Comparison of ENCODE assay signal across 14 cellular contexts in genomic region chr6:167319856-167320733, GRCh38. TPM values are rescaled to one million over a fixed set of nuclear protein-coding genes. Genes with fewer than 3 reads are reported as not detected.
DNase-seq lines count a peak whose midpoint lies in the region; ATAC-seq, FAIRE-seq and TF ChIP-seq lines count a peak whose summit lies in the region.
"Not testable (repeated sequence)": the region's sequence is repeated elsewhere in the genome, so short reads cannot be mapped to it uniquely, and the experiment has no call there.
"Had no signal": no experiment of that assay in that cellular context is flagged by ENCODE, and none has a peak within 500 bp of the region (broad histone marks: within the 10 kb centered on the region; RNA-seq: fewer than 3 reads in every experiment).

No MANE protein-coding gene starts in this region.

- not testable (repeated sequence) for H3K9me3 ChIP-seq in RWPE2 (ENCODE audit: severe bottlenecking); K562 (replicated peaks; ENCODE audit: control insufficient read depth, insufficient read depth, low read depth, low read length); cardiac muscle cell (ENCODE audit: low read depth); mesodermal cell (ENCODE audit: control insufficient read depth, low read length)

- not testable (repeated sequence) for H3K27me3 ChIP-seq in RWPE2 (ENCODE audit: insufficient read depth, poor library complexity, severe bottlenecking); cardiac muscle cell
- H3K27me3 ChIP-seq in K562 (ENCODE audit: control insufficient read depth in 2 of 2, insufficient read depth in 2 of 2, low read length in 2 of 2): peaks cover 15 to 41% of the 10 kb centered on the region in 2 experiments; a peak in 4 of 5 replicates

- not testable (repeated sequence) for TF ChIP-seq RAD21 in K562 (CRISPR knock-in tag; conservative IDR thresholded peaks at IDR 0.05 in 1 of 2, IDR thresholded peaks at IDR 0.05 in 1 of 2)

- H3K4me3 Mint-ChIP-seq in Calu3 (ENCODE audit: low read depth, unreplicated experiment): not testable (repeated sequence)

- H3K36me3 ChIP-seq in RWPE2 (ENCODE audit: low read depth); K562 (ENCODE audit: control insufficient read depth, insufficient read depth, low read length); cardiac muscle cell; mesodermal cell (ENCODE audit: control insufficient read depth, insufficient read depth, low read length): not testable (repeated sequence)

- POLR2A ChIA-PET in K562 (lab: Yijun Ruan, JAX): not testable (repeated sequence)

- not testable (repeated sequence) for H3K9ac ChIP-seq in K562 (ENCODE audit: insufficient read depth in 1 of 2, low read depth in 2 of 2, low read length in 2 of 2)

- peak overlapping the region; percentile 33 for H3K27ac Mint-ChIP-seq in Calu3 (ENCODE audit: unreplicated experiment)

- not testable (repeated sequence) for H3K36me3 Mint-ChIP-seq in Calu3 (ENCODE audit: insufficient read depth, unreplicated experiment)

- CTCF ChIA-PET in Calu3 (lab: Charles Lee); K562 (lab: Yijun Ruan, JAX; ENCODE audit: low intra/inter-chr PET ratio): not testable (repeated sequence)

- not testable (repeated sequence) for TF ChIP-seq CTCF in Calu3 (IDR thresholded peaks at IDR 0.05; ENCODE audit: unreplicated experiment); RWPE2 (IDR thresholded peaks at IDR 0.05; ENCODE audit: poor library complexity, severe bottlenecking); K562 (IDR thresholded peaks at IDR 0.05 in 2 of 3, conservative IDR thresholded peaks at IDR 0.05 in 1 of 3; ENCODE audit: insufficient read depth in 2 of 3, low read depth in 1 of 3, low read length in 3 of 3); cardiac muscle cell (IDR thresholded peaks at IDR 0.05; ENCODE audit: low read depth, low read length)

- H3K9me1 ChIP-seq in K562 (ENCODE audit: control insufficient read depth, insufficient read depth, low read length): not testable (repeated sequence)

- in situ Hi-C loops in K562 (cut with MboI): loop anchor here (5.0 kb wide), 1 partner anchor 113 kb away; no protein-coding TSS in a partner anchor

- H3K27ac ChIP-seq in RWPE2 (ENCODE audit: poor library complexity, severe bottlenecking); K562 (ENCODE audit: extremely low read depth, low read depth, low read length): not testable (repeated sequence)
- peak overlapping the region; percentile 75 for H3K27ac ChIP-seq in cardiac muscle cell
- peak overlapping the region; percentile 78 for H3K27ac ChIP-seq in mesodermal cell (ENCODE audit: low read depth, low read length, severe bottlenecking)

- not testable (repeated sequence) for TF ChIP-seq POLR2A in K562 (conservative IDR thresholded peaks at IDR 0.05)

- H3K4me2 ChIP-seq in K562 (ENCODE audit: insufficient read depth, low read length): not testable (repeated sequence)

- H3K4me1 ChIP-seq in RWPE2 (ENCODE audit: insufficient read depth, poor library complexity, severe bottlenecking); K562 (replicated peaks in 1 of 2; ENCODE audit: control insufficient read depth in 2 of 2, insufficient read depth in 2 of 2, low read length in 2 of 2); cardiac muscle cell (ENCODE audit: low read depth); mesodermal cell (ENCODE audit: control insufficient read depth, insufficient read depth, low read length, poor library complexity, severe bottlenecking): not testable (repeated sequence)

- FAIRE-seq in HTR-8/SVneo (lab: Jason Lieb, UNC): peak; percentile 72
- peak; percentile 98 for FAIRE-seq in K562 (lab: Jason Lieb, UNC)
- peak; percentile 98 for FAIRE-seq in urothelium cell line (lab: Jason Lieb, UNC)

- not testable (repeated sequence) for H4K20me1 ChIP-seq in K562 (replicated peaks; ENCODE audit: control insufficient read depth, insufficient read depth, low read length)

- ATAC-seq in RWPE2 (ENCODE audit: low read depth) (peak; percentile 99), K562 (peak; percentile 87)

- not testable (repeated sequence) for TF ChIP-seq EP300 in K562 (IDR thresholded peaks at IDR 0.05; ENCODE audit: low read length)

- BruUV-seq in Calu3 (replicated peaks; lab: Mats Ljungman, UMichigan); K562 (replicated peaks; lab: Mats Ljungman, UMichigan): not testable (repeated sequence)

- 7% methylated on average over 3 of the region's 32 CpGs for WGBS in K562 (ENCODE audit: insufficient coverage, low coverage, missing lambda C conversion rate)
- 69% methylated on average over 4 of the region's 32 CpGs; no CpG with 5 or more reads in 1 of the 2 experiments for WGBS in mesodermal cell (ENCODE audit: insufficient coverage in 2 of 2), 2 experiments

- H3K27me3 Mint-ChIP-seq in Calu3 (ENCODE audit: unreplicated experiment): peaks cover 22% of the 10 kb centered on the region

- not testable (repeated sequence) for H3K9me3 Mint-ChIP-seq in Calu3 (ENCODE audit: low read depth, unreplicated experiment)

- not testable (repeated sequence) for H3K4me3 ChIP-seq in RWPE2 (ENCODE audit: severe bottlenecking); K562; cardiac muscle cell; mesodermal cell (ENCODE audit: extremely low read depth, insufficient read depth, low read length, poor library complexity, severe bottlenecking)

- DNase-seq in Calu3: peak; percentile 68
- not testable (repeated sequence) for DNase-seq in HTR-8/SVneo (ENCODE audit: insufficient read length, low spot score); RWPE2 (ENCODE audit: low spot score); K562 (ENCODE audit: extremely low read depth in 1 of 4, low spot score in 3 of 4); urothelium cell line (ENCODE audit: low spot score)
- peak; percentile 24 for DNase-seq in NCI-H510A (lab: John Stamatoyannopoulos, UW)
- DNase-seq in cardiac muscle cell (ENCODE audit: low read depth in 1 of 2, low spot score in 1 of 2): peak in 1 of 2 donors; percentile 25

- H3K4me1 Mint-ChIP-seq in Calu3 (ENCODE audit: low read depth, unreplicated experiment): peaks cover 10% of the 10 kb centered on the region

- H3K79me2 ChIP-seq in K562 (ENCODE audit: control insufficient read depth, insufficient read depth, low read length): not testable (repeated sequence)

- not testable (repeated sequence) for H2AFZ ChIP-seq in K562 (ENCODE audit: low read depth, low read length)

- intact Hi-C loops in Calu3 (cut with micrococcal nuclease; ENCODE audit: unreplicated experiment); K562 (cut with micrococcal nuclease): not testable (repeated sequence)

RNA-seq across cellular contexts. Expression of gene TTLL2, which starts 4.8 kb away (rescaled TPM):
- total RNA-seq in Calu3 (2022) (not detected in 2 replicates), K562 (2014; rRNA removed) (not detected in 2 replicates), K562 (2014; rRNA removed; fragmentation: Illumina TruSeq; extraction: Trizol) (not detected in 2 replicates), K562 (2015; rRNA removed; fragmentation: Illumina TruSeq; extraction: Trizol) (not detected in 2 replicates), K562 (2021) (not detected in 2 replicates), cardiac muscle cell (not detected in 2 replicates)
- total RNA-seq in K562 (2011; cell fraction: chromatin; rRNA removed; ENCODE audit: low replicate concordance): not detected in 2 replicates
- not detected in 2 replicates for total RNA-seq in K562 (2011; cell fraction: nucleolus; rRNA removed)
- not detected in 2 replicates for total RNA-seq in K562 (2011; cell fraction: nucleoplasm; rRNA removed)
- polyA plus RNA-seq in K562 (2011; rRNA removed) (not detected in 2 replicates), K562 (2014; fragmentation: Illumina TruSeq; extraction: Trizol) (not detected in 2 replicates), K562 (2014; fragmentation: Nextera tagmentation; extraction: Ambion mirVana) (not detected), K562 (2014; rRNA removed) (not detected in 2 replicates), cardiac muscle cell (0.55 TPM in 1 of 2 replicates, not detected in the other)
- polyA plus RNA-seq in K562 (2011; cell fraction: cytosol; rRNA removed): not detected in 2 replicates
- polyA plus RNA-seq in K562 (2011; cell fraction: nucleus; rRNA removed): not detected in 2 replicates
- not detected in 2 replicates for polyA plus RNA-seq in K562 (2012)
- polyA minus RNA-seq in K562 (2011; rRNA and poly(A)+ RNA removed): not detected in 2 replicates
- polyA minus RNA-seq in K562 (2011; cell fraction: cytosol; rRNA and poly(A)+ RNA removed): not detected in 2 replicates
- not detected in 2 replicates for polyA minus RNA-seq in K562 (2011; cell fraction: nucleus; rRNA and poly(A)+ RNA removed)
- polyA plus RNA-seq in mesodermal cell (2013, experiment 1 of 2): not detected
- not detected for polyA plus RNA-seq in mesodermal cell (2013, experiment 2 of 2)
- total RNA-seq: GM12878, H9, HT-29, LHCN-M2, Right ventricle myocardium superior, T-cell had no signal
- polyA plus RNA-seq: GM12878 had no signal

RNA-seq across cellular contexts. Expression of gene UNC93A, which starts 29.0 kb away (rescaled TPM):
- total RNA-seq in Calu3 (2022): not detected in 2 replicates
- not detected in 2 replicates for total RNA-seq in K562 (2011; cell fraction: chromatin; rRNA removed; ENCODE audit: low replicate concordance)
- total RNA-seq in K562 (2011; cell fraction: nucleolus; rRNA removed): not detected in 2 replicates
- total RNA-seq in K562 (2011; cell fraction: nucleoplasm; rRNA removed): not detected in 2 replicates
- not detected in 2 replicates for total RNA-seq in K562 (2014; rRNA removed)
- not detected in 2 replicates for total RNA-seq in K562 (2014; rRNA removed; fragmentation: Illumina TruSeq; extraction: Trizol)
- not detected in 2 replicates for total RNA-seq in K562 (2015; rRNA removed; fragmentation: Illumina TruSeq; extraction: Trizol)
- total RNA-seq in K562 (2021): not detected in 2 replicates
- polyA plus RNA-seq in K562 (2011; rRNA removed): not detected in 2 replicates
- not detected in 2 replicates for polyA plus RNA-seq in K562 (2011; cell fraction: cytosol; rRNA removed)
- not detected in 2 replicates for polyA plus RNA-seq in K562 (2011; cell fraction: nucleus; rRNA removed)
- not detected in 2 replicates for polyA plus RNA-seq in K562 (2012)
- not detected in 2 replicates for polyA plus RNA-seq in K562 (2014; fragmentation: Illumina TruSeq; extraction: Trizol)
- polyA plus RNA-seq in K562 (2014; fragmentation: Nextera tagmentation; extraction: Ambion mirVana): not detected
- polyA plus RNA-seq in K562 (2014; rRNA removed): not detected in 2 replicates
- polyA minus RNA-seq in K562 (2011; rRNA and poly(A)+ RNA removed): not detected in 2 replicates
- polyA minus RNA-seq in K562 (2011; cell fraction: cytosol; rRNA and poly(A)+ RNA removed): not detected in 2 replicates
- polyA minus RNA-seq in K562 (2011; cell fraction: nucleus; rRNA and poly(A)+ RNA removed): not detected in 2 replicates
- not detected in 2 replicates for total RNA-seq in cardiac muscle cell
- polyA plus RNA-seq in cardiac muscle cell: not detected in 2 replicates
- polyA plus RNA-seq in mesodermal cell (2013, experiment 1 of 2): not detected
- polyA plus RNA-seq in mesodermal cell (2013, experiment 2 of 2): not detected
- total RNA-seq: GM12878, LHCN-M2, Right ventricle myocardium superior, T-cell had no signal
